ENCODE assay signal across 18 cellular contexts in the genomic region with DNA sequence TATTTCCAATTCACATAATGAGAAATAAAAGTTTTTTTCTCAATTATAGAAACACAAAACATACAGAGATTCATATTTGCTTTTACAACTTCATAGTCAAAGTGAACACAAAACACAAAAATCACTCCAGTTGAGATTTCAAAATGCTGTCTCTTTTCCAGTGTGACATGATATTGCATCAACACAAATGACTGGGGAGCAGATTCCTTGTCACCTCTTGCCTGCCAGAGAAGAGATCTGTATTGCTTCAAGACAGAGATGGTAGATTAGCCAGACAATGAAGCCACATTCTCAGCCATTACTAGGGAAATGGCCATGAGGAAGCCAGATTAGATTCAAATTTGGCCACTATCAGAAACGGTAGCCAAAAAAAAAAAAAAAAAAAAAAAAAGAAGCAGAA.
"Had no signal": no experiment of that assay in that cellular context is flagged by ENCODE, and none has a peak within 500 bp of the region (broad histone marks: within the 10 kb centered on the region; RNA-seq: fewer than 3 reads in every experiment).

No MANE protein-coding gene starts in this region.

- H3K27me3 ChIP-seq: adrenal gland, gastroesophageal sphincter, right lobe of liver, suprapubic skin had no signal

- H3K27ac Mint-ChIP-seq: activated CD4-positive, alpha-beta T cell treated with anti-CD3 and anti-CD28 coated beads, Interleukin-2, amount 10 ng/mL, durations not matched to agents 7 days and 5 days; activated naive CD4-positive, alpha-beta T cell treated with anti-CD3 and anti-CD28 coated beads for 36 hours; activated T-helper 17 cell treated with anti-CD3 and anti-CD28 coated beads, Interleukin-2, amount 50 U/mL, for 72 hours; nephron progenitor cell; type B pancreatic cell had no signal

- DNase-seq: activated CD4-positive, alpha-beta T cell treated with anti-CD3 and anti-CD28 coated beads, Interleukin-2, amount 10 ng/mL, durations not matched to agents 7 days and 5 days; activated CD4-positive, CD25-positive, alpha-beta regulatory T cell; activated naive CD4-positive, alpha-beta T cell treated with anti-CD3 and anti-CD28 coated beads for 36 hours; activated T-cell treated with anti-CD3 and anti-CD28 coated beads for 4 hours; adrenal gland; central memory CD4-positive, alpha-beta T cell; cortex of kidney; effector memory CD4-positive, alpha-beta T cell; mammary epithelial cell; nephron progenitor cell; psoas muscle; right lobe of liver; stimulated activated naive CD4-positive, alpha-beta T cell had no signal

- H3K4me3 ChIP-seq: adrenal gland, gastroesophageal sphincter, psoas muscle, right lobe of liver, suprapubic skin had no signal

- H3K4me3 Mint-ChIP-seq: activated CD4-positive, alpha-beta T cell treated with anti-CD3 and anti-CD28 coated beads, Interleukin-2, amount 10 ng/mL, durations not matched to agents 7 days and 5 days; activated naive CD4-positive, alpha-beta T cell treated with anti-CD3 and anti-CD28 coated beads for 36 hours; activated T-helper 17 cell treated with anti-CD3 and anti-CD28 coated beads, Interleukin-2, amount 50 U/mL, for 72 hours; nephron progenitor cell; type B pancreatic cell had no signal

- H3K4me1 ChIP-seq: adrenal gland, gastroesophageal sphincter, psoas muscle, right lobe of liver, suprapubic skin had no signal

- H3K36me3 ChIP-seq: adrenal gland, gastroesophageal sphincter, right lobe of liver, suprapubic skin had no signal

- H3K9me3 ChIP-seq: gastroesophageal sphincter, psoas muscle, right lobe of liver, suprapubic skin had no signal

- H3K27ac ChIP-seq: adrenal gland, gastroesophageal sphincter, psoas muscle, right lobe of liver, suprapubic skin had no signal

- H3K27me3 Mint-ChIP-seq: activated CD4-positive, alpha-beta T cell treated with anti-CD3 and anti-CD28 coated beads, Interleukin-2, amount 10 ng/mL, durations not matched to agents 7 days and 5 days; activated T-helper 17 cell treated with anti-CD3 and anti-CD28 coated beads, Interleukin-2, amount 50 U/mL, for 72 hours; type B pancreatic cell had no signal

- H3K9me3 Mint-ChIP-seq: nephron progenitor cell, type B pancreatic cell had no signal

- H3K36me3 Mint-ChIP-seq: type B pancreatic cell had no signal

- H3K4me1 Mint-ChIP-seq: activated CD4-positive, alpha-beta T cell treated with anti-CD3 and anti-CD28 coated beads, Interleukin-2, amount 10 ng/mL, durations not matched to agents 7 days and 5 days; activated T-helper 17 cell treated with anti-CD3 and anti-CD28 coated beads, Interleukin-2, amount 50 U/mL, for 72 hours; nephron progenitor cell had no signal

- ATAC-seq: activated T-helper 17 cell treated with anti-CD3 and anti-CD28 coated beads, Interleukin-2, amount 50 U/mL, for 72 hours; gastroesophageal sphincter; left lobe of liver; psoas muscle; right lobe of liver had no signal
